12 cellular contexts compared by ENCODE assay signal in the genomic region with DNA sequence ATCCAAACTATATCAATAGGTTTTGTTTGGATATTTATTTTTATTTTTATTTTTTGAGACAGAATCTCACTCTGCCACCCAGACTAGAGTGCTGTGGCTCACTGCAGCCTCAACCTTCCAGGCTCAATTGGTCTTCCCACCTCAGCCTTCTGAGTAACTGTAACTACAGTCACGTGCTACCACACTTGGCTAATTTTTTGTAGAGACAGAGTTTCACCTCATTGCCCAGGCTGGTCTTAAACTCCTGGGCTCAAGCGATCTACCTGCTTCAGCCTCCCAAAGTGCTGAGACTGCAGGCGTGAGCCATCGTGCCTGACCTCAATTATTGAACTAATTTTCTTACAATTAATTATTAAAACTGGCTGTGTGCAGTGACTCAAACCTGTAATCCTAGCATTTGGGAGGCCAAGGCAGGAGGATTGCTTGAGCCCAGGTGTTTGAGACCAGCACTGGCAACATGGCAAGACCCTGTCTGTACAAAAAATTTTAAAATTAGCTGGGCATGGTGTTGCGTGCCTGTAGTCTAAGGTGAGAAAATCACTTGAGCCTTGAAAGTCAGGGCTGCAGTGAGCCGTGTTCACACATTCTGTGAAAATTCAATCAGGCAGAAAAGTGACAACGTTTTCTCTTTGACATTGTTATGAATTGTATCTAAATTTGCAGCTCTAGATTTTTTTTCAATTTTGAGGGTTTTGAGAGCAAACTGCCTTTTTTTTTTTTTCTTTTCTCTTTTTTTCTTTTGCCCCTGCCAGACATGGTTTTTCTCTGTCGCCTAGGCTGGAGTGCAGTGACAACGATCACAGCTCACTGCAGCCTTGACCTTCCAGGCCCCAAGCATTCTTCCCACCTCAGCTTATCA.
A peak's percentile ranks its signal among the peaks of the same experiment; 100 is the strongest.
DNase-seq lines count a peak whose midpoint lies in the region; ATAC-seq and TF ChIP-seq lines count a peak whose summit lies in the region.
"Had no signal": no experiment of that assay in that cellular context is flagged by ENCODE, and none has a peak within 500 bp of the region (broad histone marks: within the 10 kb centered on the region; RNA-seq: fewer than 3 reads in every experiment).

No MANE protein-coding gene starts in this region.

- no peak for ATAC-seq in activated CD8-positive, alpha-beta T cell treated with anti-CD3 and anti-CD28 coated beads, Interleukin-2, amount 10 ng/mL, durations not matched to agents 7 days and 5 days
- ATAC-seq in activated CD8-positive, alpha-beta T cell treated with anti-CD3 and anti-CD28 coated beads for 36 hours = no peak
- peak; percentile 69 for ATAC-seq in GM21786 (IDR thresholded peaks at IDR 0.05; ENCODE audit: unreplicated experiment)
- ATAC-seq in HG03432 (IDR thresholded peaks at IDR 0.05; ENCODE audit: unreplicated experiment) = peak; percentile 75
- ATAC-seq in stimulated activated effector memory CD8-positive, alpha-beta T cell treated with anti-CD3 and anti-CD28 coated beads, Interleukin-12 subunit alpha, Interleukin-12 subunit beta, amount 100 ng/mL, for 72 hours = no peak
- ATAC-seq: activated T-cell treated with anti-CD3 and anti-CD28 coated beads, Interleukin-2, amount 50 U/mL, for 4 hours had no signal

- no peak overlapping the region for H3K4me3 Mint-ChIP-seq in activated CD8-positive, alpha-beta T cell treated with anti-CD3 and anti-CD28 coated beads, Interleukin-2, amount 10 ng/mL, durations not matched to agents 7 days and 5 days
- H3K4me3 Mint-ChIP-seq in activated CD8-positive, alpha-beta T cell treated with anti-CD3 and anti-CD28 coated beads for 36 hours = no peak overlapping the region
- no peak overlapping the region for H3K4me3 Mint-ChIP-seq in stimulated activated effector memory CD8-positive, alpha-beta T cell treated with anti-CD3 and anti-CD28 coated beads, Interleukin-12 subunit alpha, Interleukin-12 subunit beta, amount 100 ng/mL, for 72 hours
- H3K4me3 Mint-ChIP-seq: activated T-cell treated with anti-CD3 and anti-CD28 coated beads, Interleukin-2, amount 50 U/mL, for 4 hours had no signal

- intact Hi-C loops in activated CD8-positive, alpha-beta T cell treated with anti-CD3 and anti-CD28 coated beads for 36 hours (cut with micrococcal nuclease) = no loop called here

- H3K27ac Mint-ChIP-seq in activated CD8-positive, alpha-beta T cell treated with anti-CD3 and anti-CD28 coated beads, Interleukin-2, amount 10 ng/mL, durations not matched to agents 7 days and 5 days = peak overlapping the region; percentile 43
- H3K27ac Mint-ChIP-seq in activated CD8-positive, alpha-beta T cell treated with anti-CD3 and anti-CD28 coated beads for 36 hours = no peak overlapping the region
- H3K27ac Mint-ChIP-seq in stimulated activated effector memory CD8-positive, alpha-beta T cell treated with anti-CD3 and anti-CD28 coated beads, Interleukin-12 subunit alpha, Interleukin-12 subunit beta, amount 100 ng/mL, for 72 hours = peak overlapping the region; percentile 43

- H3K4me1 Mint-ChIP-seq in activated CD8-positive, alpha-beta T cell treated with anti-CD3 and anti-CD28 coated beads, Interleukin-2, amount 10 ng/mL, durations not matched to agents 7 days and 5 days (ENCODE audit: low read depth) = no peaks in the 10 kb centered on the region
- H3K4me1 Mint-ChIP-seq in activated CD8-positive, alpha-beta T cell treated with anti-CD3 and anti-CD28 coated beads for 36 hours (ENCODE audit: low read depth) = no peaks in the 10 kb centered on the region
- H3K4me1 Mint-ChIP-seq in stimulated activated effector memory CD8-positive, alpha-beta T cell treated with anti-CD3 and anti-CD28 coated beads, Interleukin-12 subunit alpha, Interleukin-12 subunit beta, amount 100 ng/mL, for 72 hours = no peaks in the 10 kb centered on the region

- CTCF ChIA-PET in activated CD8-positive, alpha-beta T cell treated with anti-CD3 and anti-CD28 coated beads, Interleukin-2, amount 10 ng/mL, durations not matched to agents 7 days and 5 days (lab: Charles Lee) = no interaction called here
- CTCF ChIA-PET in activated CD8-positive, alpha-beta T cell treated with anti-CD3 and anti-CD28 coated beads for 36 hours (lab: Charles Lee) = no interaction called here

- H3K36me3 Mint-ChIP-seq in activated CD8-positive, alpha-beta T cell treated with anti-CD3 and anti-CD28 coated beads, Interleukin-2, amount 10 ng/mL, durations not matched to agents 7 days and 5 days (ENCODE audit: low read depth) = peaks cover 38% of the 10 kb centered on the region
- H3K36me3 Mint-ChIP-seq in activated CD8-positive, alpha-beta T cell treated with anti-CD3 and anti-CD28 coated beads for 36 hours (ENCODE audit: low read depth) = peaks cover 32% of the 10 kb centered on the region
- H3K36me3 Mint-ChIP-seq in stimulated activated effector memory CD8-positive, alpha-beta T cell treated with anti-CD3 and anti-CD28 coated beads, Interleukin-12 subunit alpha, Interleukin-12 subunit beta, amount 100 ng/mL, for 72 hours = peaks cover 88% of the 10 kb centered on the region

- TF ChIP-seq CTCF in activated CD8-positive, alpha-beta T cell treated with anti-CD3 and anti-CD28 coated beads for 36 hours (IDR thresholded peaks at IDR 0.05) = no peak

- no peaks in the 10 kb centered on the region for H3K9me3 Mint-ChIP-seq in activated CD8-positive, alpha-beta T cell treated with anti-CD3 and anti-CD28 coated beads, Interleukin-2, amount 10 ng/mL, durations not matched to agents 7 days and 5 days (ENCODE audit: insufficient read depth)
- no peaks in the 10 kb centered on the region for H3K9me3 Mint-ChIP-seq in activated CD8-positive, alpha-beta T cell treated with anti-CD3 and anti-CD28 coated beads for 36 hours
- no peaks in the 10 kb centered on the region for H3K9me3 Mint-ChIP-seq in stimulated activated effector memory CD8-positive, alpha-beta T cell treated with anti-CD3 and anti-CD28 coated beads, Interleukin-12 subunit alpha, Interleukin-12 subunit beta, amount 100 ng/mL, for 72 hours
- H3K9me3 Mint-ChIP-seq: activated T-cell treated with anti-CD3 and anti-CD28 coated beads, Interleukin-2, amount 50 U/mL, for 4 hours had no signal

- POLR2A ChIA-PET in activated CD8-positive, alpha-beta T cell treated with anti-CD3 and anti-CD28 coated beads, Interleukin-2, amount 10 ng/mL, durations not matched to agents 7 days and 5 days (lab: Charles Lee) = interaction anchor here (0.6 kb wide), 1 partner anchor 172 kb away, joined by 3 read pairs; no protein-coding TSS in a partner anchor
- POLR2A ChIA-PET in activated CD8-positive, alpha-beta T cell treated with anti-CD3 and anti-CD28 coated beads for 36 hours (lab: Charles Lee) = no interaction called here

- DNase-seq in activated CD8-positive, alpha-beta T cell treated with anti-CD3 and anti-CD28 coated beads, Interleukin-2, amount 10 ng/mL, durations not matched to agents 7 days and 5 days = no peak
- no peak for DNase-seq in activated CD8-positive, alpha-beta T cell treated with anti-CD3 and anti-CD28 coated beads for 36 hours
- no peak for DNase-seq in stimulated activated effector memory CD8-positive, alpha-beta T cell treated with anti-CD3 and anti-CD28 coated beads, Interleukin-12 subunit alpha, Interleukin-12 subunit beta, amount 100 ng/mL, for 72 hours (ENCODE audit: low spot score in 2 of 2)
- no peak for DNase-seq in NCI-H1092 (lab: John Stamatoyannopoulos, UW)
- DNase-seq in activated gamma-delta T cell (lab: John Stamatoyannopoulos, UW) = no peak
- DNase-seq in NCI-H82 (lab: John Stamatoyannopoulos, UW) = no peak
- DNase-seq: activated T-cell treated with anti-CD3 and anti-CD28 coated beads, Interleukin-2, amount 50 U/mL, for 4 hours; central memory CD4-positive, alpha-beta T cell; DMS79 treated with DMSO at 0.1 percent for 48 hours; NCI-H187 treated with DMSO at 0.1 percent for 48 hours had no signal

- no peaks in the 10 kb centered on the region for H3K27me3 Mint-ChIP-seq in activated CD8-positive, alpha-beta T cell treated with anti-CD3 and anti-CD28 coated beads, Interleukin-2, amount 10 ng/mL, durations not matched to agents 7 days and 5 days (ENCODE audit: low read depth)
- H3K27me3 Mint-ChIP-seq in activated CD8-positive, alpha-beta T cell treated with anti-CD3 and anti-CD28 coated beads for 36 hours = no peaks in the 10 kb centered on the region

Comparison
In these comparisons a context has a peak if more than half of its experiments do, and no peak if none do; other contexts are left out.
1. ATAC-seq: peak in GM21786 (single experiment) and HG03432 (single experiment); none in activated CD8-positive, alpha-beta T cell treated with anti-CD3 and anti-CD28 coated beads, Interleukin-2, amount 10 ng/mL, durations not matched to agents 7 days and 5 days (single experiment), activated CD8-positive, alpha-beta T cell treated with anti-CD3 and anti-CD28 coated beads for 36 hours (single experiment) and stimulated activated effector memory CD8-positive, alpha-beta T cell treated with anti-CD3 and anti-CD28 coated beads, Interleukin-12 subunit alpha, Interleukin-12 subunit beta, amount 100 ng/mL, for 72 hours (single experiment).